In the genomic region with DNA sequence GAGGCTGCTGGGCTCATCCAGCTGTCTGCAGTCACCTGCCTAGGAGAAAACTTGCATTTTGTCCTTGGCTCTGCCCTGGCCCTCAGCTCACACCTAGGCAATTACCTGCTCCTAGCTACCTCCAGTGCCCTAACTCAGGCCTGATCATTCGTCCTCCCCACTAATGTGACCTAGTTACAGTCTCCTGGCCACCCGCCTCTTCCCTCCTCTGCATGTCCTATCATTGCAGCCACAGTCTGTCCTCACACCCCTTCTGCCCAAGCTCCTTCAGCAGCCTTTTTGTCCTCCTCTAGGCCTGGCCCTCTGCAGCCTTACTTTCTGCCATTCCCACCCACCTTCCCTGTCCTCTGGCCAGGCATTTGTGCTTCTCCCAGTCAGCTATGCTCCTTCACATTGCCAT, we compare ENCODE assay signal across 19 cellular contexts. TPM values are rescaled to one million over a fixed set of nuclear protein-coding genes. Genes with fewer than 3 reads are reported as not detected.
DNase-seq lines count a peak whose midpoint lies in the region; ATAC-seq and TF ChIP-seq lines count a peak whose summit lies in the region.
"Had no signal": no experiment of that assay in that cellular context is flagged by ENCODE, and none has a peak within 500 bp of the region (broad histone marks: within the 10 kb centered on the region; RNA-seq: fewer than 3 reads in every experiment).

No MANE protein-coding gene starts in this region.

- no peak for DNase-seq in CD8-positive, alpha-beta memory T cell
- DNase-seq in activated CD8-positive, alpha-beta T cell treated with anti-CD3 and anti-CD28 coated beads, Interleukin-2, amount 10 ng/mL, durations not matched to agents 7 days and 5 days = no peak
- DNase-seq in lower lobe of right lung (no peak), endothelial cell (ENCODE audit: low spot score) (no peak), NCI-H748 (lab: John Stamatoyannopoulos, UW; ENCODE audit: unreplicated experiment) (no peak), nephron progenitor cell (no peak)
- DNase-seq: activated gamma-delta T cell; DMS 273 treated with DMSO at 0.1 percent for 48 hours; HCEC 1CT; NCI-H1436 treated with DMSO at 0.1 percent for 48 hours; NCI-H446 treated with DMSO at 0.1 percent for 48 hours; occipital lobe; right lobe of liver; SHP77 treated with DMSO at 0.1 percent for 48 hours; stimulated activated CD4-positive, alpha-beta T cell treated with anti-CD3 and anti-CD28 coated beads, Interleukin-1b, Interleukin-23, amount 100 ng/mL, for 48 hours; thyroid gland had no signal

- no peaks in the 10 kb centered on the region for H4K20me1 ChIP-seq in BLaER1 treated with 17β-estradiol and CSF1 and Interleukin-3, amounts not matched to agents 10 nM and 100 nM

- peak overlapping the region in 5 of 11 experiments; percentile 39 to 77 (median 75); a peak in 4 of 22 replicates for H3K9ac ChIP-seq in BLaER1 treated with 17β-estradiol and CSF1 and Interleukin-3, amounts not matched to agents 10 nM and 100 nM

- no peaks in the 10 kb centered on the region for H3K9me3 ChIP-seq in BLaER1 treated with 17β-estradiol and CSF1 and Interleukin-3, amounts not matched to agents 10 nM and 100 nM (replicated peaks in 1 of 11)
- no peaks in the 10 kb centered on the region for H3K9me3 ChIP-seq in CD8-positive, alpha-beta memory T cell (ENCODE audit: low read length)
- H3K9me3 ChIP-seq in lower lobe of right lung = no peaks in the 10 kb centered on the region
- H3K9me3 ChIP-seq: breast epithelium, right lobe of liver, thyroid gland had no signal

- H3K27me3 Mint-ChIP-seq in CD8-positive, alpha-beta memory T cell = no peaks in the 10 kb centered on the region
- H3K27me3 Mint-ChIP-seq in activated CD8-positive, alpha-beta T cell treated with anti-CD3 and anti-CD28 coated beads, Interleukin-2, amount 10 ng/mL, durations not matched to agents 7 days and 5 days (ENCODE audit: low read depth) = no peaks in the 10 kb centered on the region
- H3K27me3 Mint-ChIP-seq in endothelial cell (ENCODE audit: unreplicated experiment) = peaks cover 2% of the 10 kb centered on the region
- peaks cover 13% of the 10 kb centered on the region for H3K27me3 Mint-ChIP-seq in nephron progenitor cell (ENCODE audit: low read depth, poor library complexity)

- peaks cover 0 to 6% (median 0%) of the 10 kb centered on the region in 11 experiments; a peak in 1 of 22 replicates for H3K36me3 ChIP-seq in BLaER1 treated with 17β-estradiol and CSF1 and Interleukin-3, amounts not matched to agents 10 nM and 100 nM
- H3K36me3 ChIP-seq in CD8-positive, alpha-beta memory T cell (ENCODE audit: insufficient read depth, low read length) = no peaks in the 10 kb centered on the region
- H3K36me3 ChIP-seq in lower lobe of right lung = no peaks in the 10 kb centered on the region
- H3K36me3 ChIP-seq: breast epithelium, right lobe of liver, thyroid gland had no signal

- POLR2A ChIA-PET in CD8-positive, alpha-beta memory T cell (lab: Charles Lee) = interaction anchor here (0.6 to 4.8 kb wide), 5 partner anchors 9 to 94 kb away, joined by 3 to 153 read pairs (median 5); a partner anchor contains a TSS
- POLR2A ChIA-PET in activated CD8-positive, alpha-beta T cell treated with anti-CD3 and anti-CD28 coated beads, Interleukin-2, amount 10 ng/mL, durations not matched to agents 7 days and 5 days (lab: Charles Lee) = interaction anchor here (1.4 to 6.6 kb wide), 4 partner anchors 8 to 193 kb away, joined by 6 to 188 read pairs (median 20); a partner anchor contains a TSS

- H3K4me2 ChIP-seq in BLaER1 treated with 17β-estradiol and CSF1 and Interleukin-3, amounts not matched to agents 10 nM and 100 nM = peak overlapping the region in 6 of 11 experiments; percentile 86 to 98 (median 94); a peak in 12 of 22 replicates

- H3K36me3 Mint-ChIP-seq in CD8-positive, alpha-beta memory T cell = peaks cover 0 to 41% (median 5%) of the 10 kb centered on the region in 3 donors
- H3K36me3 Mint-ChIP-seq in activated CD8-positive, alpha-beta T cell treated with anti-CD3 and anti-CD28 coated beads, Interleukin-2, amount 10 ng/mL, durations not matched to agents 7 days and 5 days (ENCODE audit: low read depth) = peaks cover 27% of the 10 kb centered on the region
- no peaks in the 10 kb centered on the region for H3K36me3 Mint-ChIP-seq in endothelial cell (ENCODE audit: low read depth, unreplicated experiment)
- H3K36me3 Mint-ChIP-seq in nephron progenitor cell (ENCODE audit: low read depth) = no peaks in the 10 kb centered on the region

- peaks cover 51 to 70% (median 66%) of the 10 kb centered on the region in 3 donors for H3K4me1 Mint-ChIP-seq in CD8-positive, alpha-beta memory T cell
- peaks cover 43% of the 10 kb centered on the region for H3K4me1 Mint-ChIP-seq in activated CD8-positive, alpha-beta T cell treated with anti-CD3 and anti-CD28 coated beads, Interleukin-2, amount 10 ng/mL, durations not matched to agents 7 days and 5 days (ENCODE audit: low read depth)
- peaks cover 20% of the 10 kb centered on the region for H3K4me1 Mint-ChIP-seq in endothelial cell (ENCODE audit: unreplicated experiment)
- peaks cover 20% of the 10 kb centered on the region for H3K4me1 Mint-ChIP-seq in nephron progenitor cell

- intact Hi-C loops in lower lobe of right lung (cut with DNase I) = no loop called here

- H3K4me1 ChIP-seq in BLaER1 treated with 17β-estradiol and CSF1 and Interleukin-3, amounts not matched to agents 10 nM and 100 nM = peaks cover 23 to 81% (median 47%) of the 10 kb centered on the region in 10 experiments
- peaks cover 60% of the 10 kb centered on the region for H3K4me1 ChIP-seq in CD8-positive, alpha-beta memory T cell (ENCODE audit: insufficient read depth, low read length)
- H3K4me1 ChIP-seq in lower lobe of right lung = peaks cover 14% of the 10 kb centered on the region
- H3K4me1 ChIP-seq: breast epithelium, right lobe of liver, thyroid gland had no signal

- no peaks in the 10 kb centered on the region for H3K27me3 ChIP-seq in BLaER1 treated with 17β-estradiol and CSF1 and Interleukin-3, amounts not matched to agents 10 nM and 100 nM
- no peaks in the 10 kb centered on the region for H3K27me3 ChIP-seq in CD8-positive, alpha-beta memory T cell (ENCODE audit: insufficient read depth, low read length, poor library complexity, severe bottlenecking)
- H3K27me3 ChIP-seq in lower lobe of right lung (ENCODE audit: low read depth) = no peaks in the 10 kb centered on the region
- H3K27me3 ChIP-seq: breast epithelium, right lobe of liver, thyroid gland had no signal

- peak overlapping the region; percentile 91 to 100 (median 100) for H3K27ac Mint-ChIP-seq in CD8-positive, alpha-beta memory T cell
- H3K27ac Mint-ChIP-seq in activated CD8-positive, alpha-beta T cell treated with anti-CD3 and anti-CD28 coated beads, Interleukin-2, amount 10 ng/mL, durations not matched to agents 7 days and 5 days = peak overlapping the region; percentile 99
- H3K27ac Mint-ChIP-seq in endothelial cell (ENCODE audit: unreplicated experiment) = no peak overlapping the region
- H3K27ac Mint-ChIP-seq in nephron progenitor cell = no peak overlapping the region

- no peak for TF ChIP-seq CTCF in lower lobe of right lung (IDR thresholded peaks at IDR 0.05)
- TF ChIP-seq CTCF in endothelial cell (IDR thresholded peaks at IDR 0.05; ENCODE audit: unreplicated experiment) = no peak
- TF ChIP-seq CTCF in nephron progenitor cell (IDR thresholded peaks at IDR 0.05) = no peak

- H3K27ac ChIP-seq in BLaER1 treated with 17β-estradiol and CSF1 and Interleukin-3, amounts not matched to agents 10 nM and 100 nM = peak overlapping the region in 6 of 11 experiments; percentile 70 to 89 (median 86); a peak in 6 of 22 replicates
- peak overlapping the region; percentile 71 for H3K27ac ChIP-seq in CD8-positive, alpha-beta memory T cell (ENCODE audit: low read depth, low read length)
- H3K27ac ChIP-seq in lower lobe of right lung = peak overlapping the region; percentile 11
- H3K27ac ChIP-seq: right lobe of liver, thyroid gland had no signal

- no peak for ATAC-seq in activated CD8-positive, alpha-beta T cell treated with anti-CD3 and anti-CD28 coated beads, Interleukin-2, amount 10 ng/mL, durations not matched to agents 7 days and 5 days
- no peak for ATAC-seq in lower lobe of right lung
- ATAC-seq in GM18907 (IDR thresholded peaks at IDR 0.05; ENCODE audit: unreplicated experiment) = no peak
- ATAC-seq: right lobe of liver had no signal

- peak overlapping the region in 2 of 10 experiments; percentile 65 to 67; a peak in 2 of 20 replicates for H3K4me3 ChIP-seq in BLaER1 treated with 17β-estradiol and CSF1 and Interleukin-3, amounts not matched to agents 10 nM and 100 nM
- H3K4me3 ChIP-seq in CD8-positive, alpha-beta memory T cell (ENCODE audit: low read length) = peak overlapping the region; percentile 78
- peak overlapping the region; percentile 38 for H3K4me3 ChIP-seq in lower lobe of right lung
- H3K4me3 ChIP-seq: breast epithelium, right lobe of liver, thyroid gland had no signal

- H3K4me3 Mint-ChIP-seq in CD8-positive, alpha-beta memory T cell = peak overlapping the region; percentile 76 to 92 (median 90)
- H3K4me3 Mint-ChIP-seq in activated CD8-positive, alpha-beta T cell treated with anti-CD3 and anti-CD28 coated beads, Interleukin-2, amount 10 ng/mL, durations not matched to agents 7 days and 5 days = peak overlapping the region; percentile 87
- H3K4me3 Mint-ChIP-seq in endothelial cell (ENCODE audit: unreplicated experiment) (no peak overlapping the region), nephron progenitor cell (no peak overlapping the region)

- CTCF ChIA-PET in CD8-positive, alpha-beta memory T cell (lab: Charles Lee) = interaction anchor here (0.7 to 5.1 kb wide), 7 partner anchors 10 to 158 kb away, joined by 3 to 62 read pairs (median 5); a partner anchor contains a TSS
- CTCF ChIA-PET in activated CD8-positive, alpha-beta T cell treated with anti-CD3 and anti-CD28 coated beads, Interleukin-2, amount 10 ng/mL, durations not matched to agents 7 days and 5 days (lab: Charles Lee) = interaction anchor here (0.8 to 4.8 kb wide), 9 partner anchors 9 to 158 kb away, joined by 4 to 50 read pairs (median 12); a partner anchor contains a TSS

- no peaks in the 10 kb centered on the region for H3K9me3 Mint-ChIP-seq in CD8-positive, alpha-beta memory T cell
- no peaks in the 10 kb centered on the region for H3K9me3 Mint-ChIP-seq in activated CD8-positive, alpha-beta T cell treated with anti-CD3 and anti-CD28 coated beads, Interleukin-2, amount 10 ng/mL, durations not matched to agents 7 days and 5 days (ENCODE audit: insufficient read depth)
- H3K9me3 Mint-ChIP-seq in endothelial cell (ENCODE audit: unreplicated experiment) = no peaks in the 10 kb centered on the region
- no peaks in the 10 kb centered on the region for H3K9me3 Mint-ChIP-seq in nephron progenitor cell

RNA-seq across cellular contexts. Expression of a gene that starts 17.7 kb away (rescaled TPM):
- total RNA-seq in CD8-positive, alpha-beta memory T cell = 10 to 100 TPM; 17.9 to 19.9 TPM
- polyA plus RNA-seq in CD8-positive, alpha-beta memory T cell = 5.5 TPM
- 10 to 100 TPM; 20.3 to 20.9 TPM for total RNA-seq in activated CD8-positive, alpha-beta T cell treated with anti-CD3 and anti-CD28 coated beads, Interleukin-2, amount 10 ng/mL, durations not matched to agents 7 days and 5 days
- total RNA-seq in lower lobe of right lung = 7.9 TPM
- total RNA-seq in endothelial cell (ENCODE audit: unreplicated experiment) = 8.8 TPM

RNA-seq across cellular contexts. Expression of a gene that starts 50.2 kb away (rescaled TPM):
- 10 to 100 TPM; 85.1 to 87.1 TPM for total RNA-seq in CD8-positive, alpha-beta memory T cell
- 24.5 TPM for polyA plus RNA-seq in CD8-positive, alpha-beta memory T cell
- total RNA-seq in activated CD8-positive, alpha-beta T cell treated with anti-CD3 and anti-CD28 coated beads, Interleukin-2, amount 10 ng/mL, durations not matched to agents 7 days and 5 days = 10 to 100 TPM; 93.0 to 93.7 TPM
- total RNA-seq in lower lobe of right lung (132 TPM), endothelial cell (ENCODE audit: unreplicated experiment) (200 TPM)

Comparison
In these comparisons a context has a peak if more than half of its experiments do, and no peak if none do; other contexts are left out.
1. H3K27ac ChIP-seq: peak in every context shown above with its lines; median percentile 86 in BLaER1 treated with 17β-estradiol and CSF1 and Interleukin-3, amounts not matched to agents 10 nM and 100 nM; 71 in CD8-positive, alpha-beta memory T cell; 11 in lower lobe of right lung.
2. H3K27ac Mint-ChIP-seq: peak in CD8-positive, alpha-beta memory T cell (8 of 8) and activated CD8-positive, alpha-beta T cell treated with anti-CD3 and anti-CD28 coated beads, Interleukin-2, amount 10 ng/mL, durations not matched to agents 7 days and 5 days (single experiment); none in endothelial cell (single experiment) and nephron progenitor cell (single experiment).
3. H3K4me3 Mint-ChIP-seq: peak in CD8-positive, alpha-beta memory T cell (7 of 7) and activated CD8-positive, alpha-beta T cell treated with anti-CD3 and anti-CD28 coated beads, Interleukin-2, amount 10 ng/mL, durations not matched to agents 7 days and 5 days (single experiment); none in endothelial cell (single experiment) and nephron progenitor cell (single experiment).